ENCODE assay signal across 10 cellular contexts in the genomic region with DNA sequence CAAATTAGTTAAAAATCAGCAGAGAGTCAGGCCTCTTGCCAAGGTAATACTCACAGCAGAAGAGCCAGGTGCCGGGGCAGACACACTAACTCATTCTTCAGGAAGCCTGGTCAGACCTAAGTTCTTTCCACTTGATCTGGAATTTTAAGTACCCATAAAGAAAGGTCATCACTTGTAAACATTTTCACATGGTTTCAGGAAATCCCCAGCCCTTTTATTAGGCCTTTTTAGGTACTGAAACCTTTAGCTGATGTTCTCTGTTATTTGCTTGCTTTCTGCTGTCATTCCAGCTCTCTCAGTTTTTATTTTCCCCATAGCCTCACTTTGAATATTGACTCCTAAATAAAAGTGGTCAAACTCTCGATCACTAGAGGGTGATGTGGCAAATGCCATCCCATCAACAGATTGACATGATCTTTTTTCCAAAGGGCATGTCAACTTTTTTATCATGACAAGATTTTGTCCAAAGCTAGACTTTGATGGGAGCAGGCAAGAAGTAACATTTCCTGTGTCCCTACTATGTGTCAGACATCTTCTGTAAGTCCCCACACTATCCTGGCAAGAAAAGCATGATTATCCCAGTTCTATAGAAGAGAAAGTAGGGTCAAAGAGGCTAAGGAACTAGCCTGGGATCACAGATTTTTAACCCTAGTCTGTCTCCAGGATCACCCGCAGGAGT. TPM values are rescaled to one million over a fixed set of nuclear protein-coding genes. Genes with fewer than 3 reads are reported as not detected.
DNase-seq lines count a peak whose midpoint lies in the region; ATAC-seq and TF ChIP-seq lines count a peak whose summit lies in the region.
"Had no signal": no experiment of that assay in that cellular context is flagged by ENCODE, and none has a peak within 500 bp of the region (broad histone marks: within the 10 kb centered on the region; RNA-seq: fewer than 3 reads in every experiment).

No MANE protein-coding gene starts in this region.

- H3K4me3 Mint-ChIP-seq in activated T-helper 1 cell treated with anti-CD3 and anti-CD28 coated beads, Interleukin-12 subunit alpha, Interleukin-12 subunit beta, Interleukin-2, Interleukin-4 antibody, amounts not matched to agents 30 ng/mL and 10 ng/mL and 1 ng/mL, durations not matched to agents 14 hours and 24 hours and 36 hours, result peak overlapping the region; percentile 77
- H3K4me3 Mint-ChIP-seq: neural progenitor cell had no signal

- peak overlapping the region; percentile 31 for H3K27ac ChIP-seq in layer of hippocampus (ENCODE audit: low read depth, low read length)
- H3K27ac ChIP-seq: neural progenitor cell had no signal

- no peaks in the 10 kb centered on the region for H3K27me3 Mint-ChIP-seq in activated T-helper 1 cell treated with anti-CD3 and anti-CD28 coated beads, Interleukin-12 subunit alpha, Interleukin-12 subunit beta, Interleukin-2, Interleukin-4 antibody, amounts not matched to agents 30 ng/mL and 10 ng/mL and 1 ng/mL, durations not matched to agents 14 hours and 24 hours and 36 hours (ENCODE audit: insufficient read depth)

- H3K27ac Mint-ChIP-seq in activated T-helper 1 cell treated with anti-CD3 and anti-CD28 coated beads, Interleukin-12 subunit alpha, Interleukin-12 subunit beta, Interleukin-2, Interleukin-4 antibody, amounts not matched to agents 30 ng/mL and 10 ng/mL and 1 ng/mL, durations not matched to agents 14 hours and 24 hours and 36 hours, result peak overlapping the region; percentile 88
- H3K27ac Mint-ChIP-seq: neural progenitor cell had no signal

- peaks cover 44% of the 10 kb centered on the region for H3K36me3 Mint-ChIP-seq in activated T-helper 1 cell treated with anti-CD3 and anti-CD28 coated beads, Interleukin-12 subunit alpha, Interleukin-12 subunit beta, Interleukin-2, Interleukin-4 antibody, amounts not matched to agents 30 ng/mL and 10 ng/mL and 1 ng/mL, durations not matched to agents 14 hours and 24 hours and 36 hours (ENCODE audit: low read depth)

- no peak for ATAC-seq in GM18517 (IDR thresholded peaks at IDR 0.05; ENCODE audit: unreplicated experiment)
- no peak for ATAC-seq in HG02981 (IDR thresholded peaks at IDR 0.05; ENCODE audit: unreplicated experiment)

- TF ChIP-seq CTCF in GM12864 (IDR thresholded peaks at IDR 0.05; ENCODE audit: low read depth, low read length, missing control alignments), result no peak

- no peaks in the 10 kb centered on the region for H3K27me3 ChIP-seq in layer of hippocampus (ENCODE audit: control insufficient read depth, insufficient read depth, low read length)
- H3K27me3 ChIP-seq: neural progenitor cell had no signal

- no peaks in the 10 kb centered on the region for H3K9me3 Mint-ChIP-seq in activated T-helper 1 cell treated with anti-CD3 and anti-CD28 coated beads, Interleukin-12 subunit alpha, Interleukin-12 subunit beta, Interleukin-2, Interleukin-4 antibody, amounts not matched to agents 30 ng/mL and 10 ng/mL and 1 ng/mL, durations not matched to agents 14 hours and 24 hours and 36 hours
- H3K9me3 Mint-ChIP-seq: neural progenitor cell had no signal

- H3K4me3 ChIP-seq in GM12864 (ENCODE audit: low read depth, low read length), result peak overlapping the region; percentile 34; the same call in 1 of the 2 replicates
- H3K4me3 ChIP-seq: neural progenitor cell had no signal

- peaks cover 75% of the 10 kb centered on the region for H3K4me1 Mint-ChIP-seq in activated T-helper 1 cell treated with anti-CD3 and anti-CD28 coated beads, Interleukin-12 subunit alpha, Interleukin-12 subunit beta, Interleukin-2, Interleukin-4 antibody, amounts not matched to agents 30 ng/mL and 10 ng/mL and 1 ng/mL, durations not matched to agents 14 hours and 24 hours and 36 hours (ENCODE audit: low read depth)

- DNase-seq in A172 (ENCODE audit: low spot score), result peak; percentile 19
- DNase-seq in GM12864 (ENCODE audit: low read depth), result no peak
- no peak for DNase-seq in activated T-helper 1 cell treated with anti-CD3 and anti-CD28 coated beads, Interleukin-12 subunit alpha, Interleukin-12 subunit beta, Interleukin-2, Interleukin-4 antibody, amounts not matched to agents 30 ng/mL and 10 ng/mL and 1 ng/mL, durations not matched to agents 14 hours and 24 hours and 36 hours (ENCODE audit: low spot score)
- no peak for DNase-seq in DMS153 (lab: John Stamatoyannopoulos, UW)
- no peak for DNase-seq in NCI-H2171 treated with DMSO at 0.1 percent for 48 hours (lab: John Stamatoyannopoulos, UW)
- DNase-seq: DMS 273 treated with DMSO at 0.1 percent for 48 hours had no signal

- intact Hi-C loops in activated T-helper 1 cell treated with anti-CD3 and anti-CD28 coated beads, Interleukin-12 subunit alpha, Interleukin-12 subunit beta, Interleukin-2, Interleukin-4 antibody, amounts not matched to agents 30 ng/mL and 10 ng/mL and 1 ng/mL, durations not matched to agents 14 hours and 24 hours and 36 hours (cut with micrococcal nuclease), result loop anchor here (1.0 to 10.0 kb wide), 3 partner anchors 123 to 587 kb away; no protein-coding TSS in a partner anchor

RNA-seq across cellular contexts. Expression of gene ISCU, which starts 5.7 kb away (rescaled TPM):
- total RNA-seq in A172 (2014; rRNA removed; shearing (Covaris generic)), result 112 and 137 TPM in 2 replicates
- total RNA-seq in activated T-helper 1 cell treated with anti-CD3 and anti-CD28 coated beads, Interleukin-12 subunit alpha, Interleukin-12 subunit beta, Interleukin-2, Interleukin-4 antibody, amounts not matched to agents 30 ng/mL and 10 ng/mL and 1 ng/mL, durations not matched to agents 14 hours and 24 hours and 36 hours, result 73.8 and 74.9 TPM in 2 replicates

RNA-seq across cellular contexts. Expression of gene SART3, which starts 7.1 kb away (rescaled TPM):
- 65.9 and 86.6 TPM in 2 replicates for total RNA-seq in A172 (2014; rRNA removed; shearing (Covaris generic))
- 83.3 and 96.4 TPM in 2 replicates for total RNA-seq in activated T-helper 1 cell treated with anti-CD3 and anti-CD28 coated beads, Interleukin-12 subunit alpha, Interleukin-12 subunit beta, Interleukin-2, Interleukin-4 antibody, amounts not matched to agents 30 ng/mL and 10 ng/mL and 1 ng/mL, durations not matched to agents 14 hours and 24 hours and 36 hours

RNA-seq across cellular contexts. Expression of gene TMEM119, which starts 29.8 kb away (rescaled TPM):
- total RNA-seq in A172 (2014; rRNA removed; shearing (Covaris generic)), result not detected in 2 replicates
- total RNA-seq in activated T-helper 1 cell treated with anti-CD3 and anti-CD28 coated beads, Interleukin-12 subunit alpha, Interleukin-12 subunit beta, Interleukin-2, Interleukin-4 antibody, amounts not matched to agents 30 ng/mL and 10 ng/mL and 1 ng/mL, durations not matched to agents 14 hours and 24 hours and 36 hours, result 0.12 TPM in 1 of 2 replicates, not detected in the other

RNA-seq across cellular contexts. Expression of gene FICD, which starts 53.0 kb away (rescaled TPM):
- 9.1 and 9.3 TPM in 2 replicates for total RNA-seq in A172 (2014; rRNA removed; shearing (Covaris generic))
- total RNA-seq in activated T-helper 1 cell treated with anti-CD3 and anti-CD28 coated beads, Interleukin-12 subunit alpha, Interleukin-12 subunit beta, Interleukin-2, Interleukin-4 antibody, amounts not matched to agents 30 ng/mL and 10 ng/mL and 1 ng/mL, durations not matched to agents 14 hours and 24 hours and 36 hours, result 6.1 and 6.8 TPM in 2 replicates
